In genomic region chr1:114758251-114758832, GRCh38 we compare ENCODE assay signal across 8 cellular contexts. TPM values are rescaled to one million over a fixed set of nuclear protein-coding genes. Genes with fewer than 3 reads are reported as not detected.
DNase-seq lines count a peak whose midpoint lies in the region; ATAC-seq, FAIRE-seq and TF ChIP-seq lines count a peak whose summit lies in the region.

No MANE protein-coding gene starts in this region.

- H3K9ac ChIP-seq in kidney (ENCODE audit: low read length in 2 of 2), result peak overlapping the region in 1 of 2 donors; percentile 100

- H3K36me3 ChIP-seq in HEK293 (ENCODE audit: control insufficient read depth in 2 of 2, insufficient read depth in 1 of 2, low read length in 2 of 2) (peaks cover 0 to 10% of the 10 kb centered on the region in 2 experiments; a peak in 1 of 3 replicates), kidney (ENCODE audit: control insufficient read depth in 1 of 2, insufficient read depth in 2 of 2, low read length in 2 of 2) (peaks cover 0 to 3% of the 10 kb centered on the region in 2 donors), thoracic aorta (no peaks in the 10 kb centered on the region)

- no peak for DNase-seq in AG09309 (ENCODE audit: low read depth)
- no peak for DNase-seq in activated T-helper 1 cell treated with anti-CD3 and anti-CD28 coated beads, Interleukin-12 subunit alpha, Interleukin-12 subunit beta, Interleukin-2, Interleukin-4 antibody, amounts not matched to agents 30 ng/mL and 10 ng/mL and 1 ng/mL, durations not matched to agents 14 hours and 24 hours and 36 hours (ENCODE audit: low spot score)
- no peak for DNase-seq in kidney
- no peak for DNase-seq in thoracic aorta (ENCODE audit: low spot score)

- peak overlapping the region; percentile 99 for H3K4me3 Mint-ChIP-seq in activated T-helper 1 cell treated with anti-CD3 and anti-CD28 coated beads, Interleukin-12 subunit alpha, Interleukin-12 subunit beta, Interleukin-2, Interleukin-4 antibody, amounts not matched to agents 30 ng/mL and 10 ng/mL and 1 ng/mL, durations not matched to agents 14 hours and 24 hours and 36 hours

- H3K9me3 ChIP-seq in HEK293 (ENCODE audit: control insufficient read depth, insufficient read depth, low read depth, low read length) (no peaks in the 10 kb centered on the region), kidney (ENCODE audit: control insufficient read depth in 1 of 2, low read length in 2 of 2) (no peaks in the 10 kb centered on the region), thoracic aorta (no peaks in the 10 kb centered on the region)

- FAIRE-seq in kidney (lab: Jason Lieb, UNC), result no peak

- H3K27ac Mint-ChIP-seq in activated T-helper 1 cell treated with anti-CD3 and anti-CD28 coated beads, Interleukin-12 subunit alpha, Interleukin-12 subunit beta, Interleukin-2, Interleukin-4 antibody, amounts not matched to agents 30 ng/mL and 10 ng/mL and 1 ng/mL, durations not matched to agents 14 hours and 24 hours and 36 hours, result peak overlapping the region; percentile 100

- H3K4me1 ChIP-seq in HEK293 (ENCODE audit: control insufficient read depth, insufficient read depth, low read length), result no peaks in the 10 kb centered on the region
- peaks cover 12 to 24% of the 10 kb centered on the region in 2 donors for H3K4me1 ChIP-seq in kidney (ENCODE audit: control insufficient read depth in 1 of 2, insufficient read depth in 1 of 2, low read depth in 1 of 2, low read length in 2 of 2)
- H3K4me1 ChIP-seq in thoracic aorta (ENCODE audit: control insufficient read depth in 1 of 2, low read depth in 2 of 2), result peaks cover 28 to 42% of the 10 kb centered on the region in 2 donors

- no peaks in the 10 kb centered on the region for H3K27me3 Mint-ChIP-seq in activated T-helper 1 cell treated with anti-CD3 and anti-CD28 coated beads, Interleukin-12 subunit alpha, Interleukin-12 subunit beta, Interleukin-2, Interleukin-4 antibody, amounts not matched to agents 30 ng/mL and 10 ng/mL and 1 ng/mL, durations not matched to agents 14 hours and 24 hours and 36 hours (ENCODE audit: insufficient read depth)

- H3K27ac ChIP-seq in HEK293 (ENCODE audit: extremely low read depth, low read depth, low read length), result peak overlapping the region; percentile 19; the same call in 1 of the 2 replicates
- peak overlapping the region; percentile 32 to 100 for H3K27ac ChIP-seq in kidney (ENCODE audit: low read depth in 2 of 2, low read length in 2 of 2)
- peak overlapping the region; percentile 92 to 100 for H3K27ac ChIP-seq in thoracic aorta

- CTCF ChIA-PET in HEK293 (lab: Yijun Ruan, JAX), result interaction anchor here (1.1 kb wide), 1 partner anchor 20 kb away, joined by 3 read pairs; no protein-coding TSS in a partner anchor

- no peak for TF ChIP-seq CTCF in AG09309 (IDR thresholded peaks at IDR 0.05; ENCODE audit: control insufficient read depth, insufficient read depth, low read depth, low read length, missing control alignments)
- TF ChIP-seq CTCF in HEK293 (tag by site-specific recombination; IDR thresholded peaks at IDR 0.05), result no peak
- no peak for TF ChIP-seq CTCF in kidney (IDR thresholded peaks at IDR 0.05; ENCODE audit: borderline replicate concordance, extremely low read depth, insufficient read depth)
- TF ChIP-seq CTCF in thoracic aorta (IDR thresholded peaks at IDR 0.05), result no peak

- H3K4me1 Mint-ChIP-seq in activated T-helper 1 cell treated with anti-CD3 and anti-CD28 coated beads, Interleukin-12 subunit alpha, Interleukin-12 subunit beta, Interleukin-2, Interleukin-4 antibody, amounts not matched to agents 30 ng/mL and 10 ng/mL and 1 ng/mL, durations not matched to agents 14 hours and 24 hours and 36 hours (ENCODE audit: low read depth), result peaks cover 42% of the 10 kb centered on the region

- H3K27me3 ChIP-seq in thoracic aorta (replicated peaks; ENCODE audit: insufficient read depth), result no peaks in the 10 kb centered on the region

- H3K9me3 Mint-ChIP-seq in activated T-helper 1 cell treated with anti-CD3 and anti-CD28 coated beads, Interleukin-12 subunit alpha, Interleukin-12 subunit beta, Interleukin-2, Interleukin-4 antibody, amounts not matched to agents 30 ng/mL and 10 ng/mL and 1 ng/mL, durations not matched to agents 14 hours and 24 hours and 36 hours, result peaks cover 8% of the 10 kb centered on the region

- ATAC-seq in thoracic aorta (ENCODE audit: insufficient number of reproducible peaks, low FRiP score, low read depth) (no peak), GM18861 (IDR thresholded peaks at IDR 0.05; ENCODE audit: unreplicated experiment) (no peak), HG03432 (IDR thresholded peaks at IDR 0.05; ENCODE audit: unreplicated experiment) (no peak), HG03108 (IDR thresholded peaks at IDR 0.05; ENCODE audit: unreplicated experiment) (no peak)

- peak overlapping the region; percentile 97 for H3K4me3 ChIP-seq in AG09309 (ENCODE audit: control insufficient read depth, low read depth, low read length)
- peak overlapping the region; percentile 26; the same call in 1 of the 2 replicates for H3K4me3 ChIP-seq in HEK293 (ENCODE audit: low read depth, low read length)
- peak overlapping the region; percentile 91 to 98 for H3K4me3 ChIP-seq in kidney (ENCODE audit: low read length in 2 of 2)
- peak overlapping the region; percentile 76 for H3K4me3 ChIP-seq in thoracic aorta

- H3K36me3 Mint-ChIP-seq in activated T-helper 1 cell treated with anti-CD3 and anti-CD28 coated beads, Interleukin-12 subunit alpha, Interleukin-12 subunit beta, Interleukin-2, Interleukin-4 antibody, amounts not matched to agents 30 ng/mL and 10 ng/mL and 1 ng/mL, durations not matched to agents 14 hours and 24 hours and 36 hours (ENCODE audit: low read depth), result peaks cover 22% of the 10 kb centered on the region

- POLR2A ChIA-PET in HEK293 (lab: Yijun Ruan, JAX), result interaction anchor here (1.1 kb wide), 1 partner anchor 20 kb away, joined by 3 read pairs; no protein-coding TSS in a partner anchor

- intact Hi-C loops in activated T-helper 1 cell treated with anti-CD3 and anti-CD28 coated beads, Interleukin-12 subunit alpha, Interleukin-12 subunit beta, Interleukin-2, Interleukin-4 antibody, amounts not matched to agents 30 ng/mL and 10 ng/mL and 1 ng/mL, durations not matched to agents 14 hours and 24 hours and 36 hours (cut with micrococcal nuclease), result loop anchor here (1.0 to 10.0 kb wide), 5 partner anchors 412 to 1802 kb away; partner anchors contain the start of genes DCLRE1B, LRIG2 and SLC16A1
- intact Hi-C loops in kidney (cut with DNase I), result no loop called here

TF ChIP-seq in HEK293, 187 proteins besides CTCF, POLR2A, EP300 and RAD21 (continues in another document):
- TF ChIP-seq GLI2 (tag by site-specific recombination; IDR thresholded peaks at IDR 0.05; ENCODE audit: borderline replicate concordance, low read depth), result no peak
- TF ChIP-seq PRDM1 (tag by site-specific recombination; IDR thresholded peaks at IDR 0.05), result 0 out of 2 replicates have a peak, but pooled peaks have one; percentile 19
- TF ChIP-seq SP7 (tag by site-specific recombination; IDR thresholded peaks at IDR 0.05), result peak; percentile 43; the same call in 1 of the 2 replicates
- TF ChIP-seq ZBTB17 (tag by site-specific recombination; IDR thresholded peaks at IDR 0.05), result peak; percentile 23; the same call in 1 of the 2 replicates

RNA-seq across cellular contexts. Expression of gene CSDE1, which starts 0.6 kb away (rescaled TPM):
- 398 and 421 TPM in 2 replicates for total RNA-seq in activated T-helper 1 cell treated with anti-CD3 and anti-CD28 coated beads, Interleukin-12 subunit alpha, Interleukin-12 subunit beta, Interleukin-2, Interleukin-4 antibody, amounts not matched to agents 30 ng/mL and 10 ng/mL and 1 ng/mL, durations not matched to agents 14 hours and 24 hours and 36 hours
- total RNA-seq in kidney, result 486 TPM
- 165 TPM for polyA plus RNA-seq in kidney (ENCODE audit: insufficient read depth, low read depth, low replicate concordance)
- total RNA-seq in thoracic aorta, result 1,000 to 10,000 TPM in 1 of 2 donors, 100 to 1,000 TPM in 1; 560 to 1,490 TPM

RNA-seq across cellular contexts. Expression of gene SIKE1, which starts 22.1 kb away (rescaled TPM):
- total RNA-seq in activated T-helper 1 cell treated with anti-CD3 and anti-CD28 coated beads, Interleukin-12 subunit alpha, Interleukin-12 subunit beta, Interleukin-2, Interleukin-4 antibody, amounts not matched to agents 30 ng/mL and 10 ng/mL and 1 ng/mL, durations not matched to agents 14 hours and 24 hours and 36 hours, result 59.4 and 65.0 TPM in 2 replicates
- total RNA-seq in kidney, result 36.8 TPM
- 21.2 TPM for polyA plus RNA-seq in kidney (ENCODE audit: insufficient read depth, low read depth, low replicate concordance)
- 10 to 100 TPM; 26.0 to 43.2 TPM for total RNA-seq in thoracic aorta

RNA-seq across cellular contexts. Expression of gene NRAS, which starts 41.8 kb away (rescaled TPM):
- total RNA-seq in activated T-helper 1 cell treated with anti-CD3 and anti-CD28 coated beads, Interleukin-12 subunit alpha, Interleukin-12 subunit beta, Interleukin-2, Interleukin-4 antibody, amounts not matched to agents 30 ng/mL and 10 ng/mL and 1 ng/mL, durations not matched to agents 14 hours and 24 hours and 36 hours, result 57.5 and 62.1 TPM in 2 replicates
- total RNA-seq in kidney (35.2 TPM), thoracic aorta (10 to 100 TPM; 11.4 to 24.8 TPM)
- polyA plus RNA-seq in kidney (ENCODE audit: insufficient read depth, low read depth, low replicate concordance), result 13.3 TPM

Comparison
In these comparisons a context has a peak if more than half of its experiments do, and no peak if none do; other contexts are left out.
1. H3K4me3 ChIP-seq: peak in every context shown above with its lines; median percentile 97 in AG09309; 94 in kidney; 76 in thoracic aorta; 26 in HEK293.
2. H3K27ac ChIP-seq: peak in every context shown above with its lines; median percentile 96 in thoracic aorta; 66 in kidney; 19 in HEK293.